ENCODE assay signal across 2 cellular contexts in the genomic region with DNA sequence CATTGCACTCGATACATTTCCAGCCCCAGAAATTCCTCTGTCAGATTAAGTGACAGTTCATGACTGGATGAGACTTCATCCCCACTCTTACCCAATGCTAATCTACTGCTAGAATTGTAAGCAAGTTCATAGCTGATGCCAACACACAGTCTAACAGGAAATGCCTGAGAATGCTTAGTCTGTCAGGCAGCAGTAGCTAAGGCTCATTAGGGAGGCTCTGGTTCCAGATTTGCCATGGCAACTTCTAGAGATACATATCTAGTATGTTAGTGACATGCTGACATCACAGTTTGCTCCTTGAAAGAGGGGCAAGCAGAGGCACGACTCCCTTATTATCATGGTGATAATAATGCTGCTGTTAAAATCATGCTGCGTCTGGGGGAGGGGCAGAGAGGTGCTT.
TF ChIP-seq lines count a peak whose summit lies in the region.

No MANE protein-coding gene starts in this region.

TF ChIP-seq in IMR-90, 13 proteins besides CTCF, POLR2A, EP300 and RAD21 (continued from another document):
- TF ChIP-seq, protein P1, sequence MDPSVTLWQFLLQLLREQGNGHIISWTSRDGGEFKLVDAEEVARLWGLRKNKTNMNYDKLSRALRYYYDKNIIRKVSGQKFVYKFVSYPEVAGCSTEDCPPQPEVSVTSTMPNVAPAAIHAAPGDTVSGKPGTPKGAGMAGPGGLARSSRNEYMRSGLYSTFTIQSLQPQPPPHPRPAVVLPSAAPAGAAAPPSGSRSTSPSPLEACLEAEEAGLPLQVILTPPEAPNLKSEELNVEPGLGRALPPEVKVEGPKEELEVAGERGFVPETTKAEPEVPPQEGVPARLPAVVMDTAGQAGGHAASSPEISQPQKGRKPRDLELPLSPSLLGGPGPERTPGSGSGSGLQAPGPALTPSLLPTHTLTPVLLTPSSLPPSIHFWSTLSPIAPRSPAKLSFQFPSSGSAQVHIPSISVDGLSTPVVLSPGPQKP (IDR thresholded peaks at IDR 0.05; ENCODE audit: borderline replicate concordance, low read depth, low read length): no peak
- no peak for TF ChIP-seq RCOR1 (IDR thresholded peaks at IDR 0.05; ENCODE audit: insufficient replicate concordance, low read length)
- no peak for TF ChIP-seq MXI1 (IDR thresholded peaks at IDR 0.05; ENCODE audit: borderline replicate concordance, low read depth, low read length)
- TF ChIP-seq CEBPB (IDR thresholded peaks at IDR 0.05; ENCODE audit: low read depth, low read length): peak; percentile 77
- no peak; the same call in 1 of the 2 replicates for TF ChIP-seq MAFK (IDR thresholded peaks at IDR 0.05; ENCODE audit: low read depth, low read length)
TF ChIP-seq in IMR-90: peak in this region for 1.

TF ChIP-seq in SK-N-SH treated with all-trans-retinoic acid at 6 μM for 48 hours, 23 proteins besides CTCF, POLR2A, EP300 and RAD21 (continued from another document):
- TF ChIP-seq, protein P2, sequence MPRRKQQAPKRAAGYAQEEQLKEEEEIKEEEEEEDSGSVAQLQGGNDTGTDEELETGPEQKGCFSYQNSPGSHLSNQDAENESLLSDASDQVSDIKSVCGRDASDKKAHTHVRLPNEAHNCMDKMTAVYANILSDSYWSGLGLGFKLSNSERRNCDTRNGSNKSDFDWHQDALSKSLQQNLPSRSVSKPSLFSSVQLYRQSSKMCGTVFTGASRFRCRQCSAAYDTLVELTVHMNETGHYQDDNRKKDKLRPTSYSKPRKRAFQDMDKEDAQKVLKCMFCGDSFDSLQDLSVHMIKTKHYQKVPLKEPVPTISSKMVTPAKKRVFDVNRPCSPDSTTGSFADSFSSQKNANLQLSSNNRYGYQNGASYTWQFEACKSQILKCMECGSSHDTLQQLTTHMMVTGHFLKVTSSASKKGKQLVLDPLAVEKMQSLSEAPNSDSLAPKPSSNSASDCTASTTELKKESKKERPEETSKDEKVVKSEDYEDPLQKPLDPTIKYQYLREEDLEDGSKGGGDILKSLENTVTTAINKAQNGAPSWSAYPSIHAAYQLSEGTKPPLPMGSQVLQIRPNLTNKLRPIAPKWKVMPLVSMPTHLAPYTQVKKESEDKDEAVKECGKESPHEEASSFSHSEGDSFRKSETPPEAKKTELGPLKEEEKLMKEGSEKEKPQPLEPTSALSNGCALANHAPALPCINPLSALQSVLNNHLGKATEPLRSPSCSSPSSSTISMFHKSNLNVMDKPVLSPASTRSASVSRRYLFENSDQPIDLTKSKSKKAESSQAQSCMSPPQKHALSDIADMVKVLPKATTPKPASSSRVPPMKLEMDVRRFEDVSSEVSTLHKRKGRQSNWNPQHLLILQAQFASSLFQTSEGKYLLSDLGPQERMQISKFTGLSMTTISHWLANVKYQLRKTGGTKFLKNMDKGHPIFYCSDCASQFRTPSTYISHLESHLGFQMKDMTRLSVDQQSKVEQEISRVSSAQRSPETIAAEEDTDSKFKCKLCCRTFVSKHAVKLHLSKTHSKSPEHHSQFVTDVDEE (CRISPR knock-in tag; IDR thresholded peaks at IDR 0.05): no peak
- TF ChIP-seq ZFP3 (CRISPR knock-in tag; IDR thresholded peaks at IDR 0.05) (no peak), ISL1 (CRISPR knock-in tag; IDR thresholded peaks at IDR 0.05) (0 out of 2 replicates have a peak, but pooled peaks have one; percentile 41), PPARA (CRISPR knock-in tag; IDR thresholded peaks at IDR 0.05; ENCODE audit: borderline replicate concordance) (no peak), SNAI2 (CRISPR knock-in tag; IDR thresholded peaks at IDR 0.05) (0 out of 2 replicates have a peak, but pooled peaks have one; percentile 69), ARNTL (CRISPR knock-in tag; IDR thresholded peaks at IDR 0.05; ENCODE audit: borderline replicate concordance, low read depth) (no peak), TOX (CRISPR knock-in tag; IDR thresholded peaks at IDR 0.05; ENCODE audit: borderline replicate concordance) (no peak), BACH2 (CRISPR knock-in tag; IDR thresholded peaks at IDR 0.05; ENCODE audit: borderline replicate concordance) (no peak), OSR1 (CRISPR knock-in tag; IDR thresholded peaks at IDR 0.05) (no peak)
- TF ChIP-seq, protein P3, sequence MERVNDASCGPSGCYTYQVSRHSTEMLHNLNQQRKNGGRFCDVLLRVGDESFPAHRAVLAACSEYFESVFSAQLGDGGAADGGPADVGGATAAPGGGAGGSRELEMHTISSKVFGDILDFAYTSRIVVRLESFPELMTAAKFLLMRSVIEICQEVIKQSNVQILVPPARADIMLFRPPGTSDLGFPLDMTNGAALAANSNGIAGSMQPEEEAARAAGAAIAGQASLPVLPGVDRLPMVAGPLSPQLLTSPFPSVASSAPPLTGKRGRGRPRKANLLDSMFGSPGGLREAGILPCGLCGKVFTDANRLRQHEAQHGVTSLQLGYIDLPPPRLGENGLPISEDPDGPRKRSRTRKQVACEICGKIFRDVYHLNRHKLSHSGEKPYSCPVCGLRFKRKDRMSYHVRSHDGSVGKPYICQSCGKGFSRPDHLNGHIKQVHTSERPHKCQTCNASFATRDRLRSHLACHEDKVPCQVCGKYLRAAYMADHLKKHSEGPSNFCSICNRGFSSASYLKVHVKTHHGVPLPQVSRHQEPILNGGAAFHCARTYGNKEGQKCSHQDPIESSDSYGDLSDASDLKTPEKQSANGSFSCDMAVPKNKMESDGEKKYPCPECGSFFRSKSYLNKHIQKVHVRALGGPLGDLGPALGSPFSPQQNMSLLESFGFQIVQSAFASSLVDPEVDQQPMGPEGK (CRISPR knock-in tag; IDR thresholded peaks at IDR 0.05; ENCODE audit: borderline replicate concordance): no peak
- TF ChIP-seq, protein P4, sequence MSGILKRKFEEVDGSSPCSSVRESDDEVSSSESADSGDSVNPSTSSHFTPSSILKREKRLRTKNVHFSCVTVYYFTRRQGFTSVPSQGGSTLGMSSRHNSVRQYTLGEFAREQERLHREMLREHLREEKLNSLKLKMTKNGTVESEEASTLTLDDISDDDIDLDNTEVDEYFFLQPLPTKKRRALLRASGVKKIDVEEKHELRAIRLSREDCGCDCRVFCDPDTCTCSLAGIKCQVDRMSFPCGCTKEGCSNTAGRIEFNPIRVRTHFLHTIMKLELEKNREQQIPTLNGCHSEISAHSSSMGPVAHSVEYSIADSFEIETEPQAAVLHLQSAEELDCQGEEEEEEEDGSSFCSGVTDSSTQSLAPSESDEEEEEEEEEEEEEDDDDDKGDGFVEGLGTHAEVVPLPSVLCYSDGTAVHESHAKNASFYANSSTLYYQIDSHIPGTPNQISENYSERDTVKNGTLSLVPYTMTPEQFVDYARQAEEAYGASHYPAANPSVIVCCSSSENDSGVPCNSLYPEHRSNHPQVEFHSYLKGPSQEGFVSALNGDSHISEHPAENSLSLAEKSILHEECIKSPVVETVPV (CRISPR knock-in tag; IDR thresholded peaks at IDR 0.05): no peak
- TF ChIP-seq, protein P5, sequence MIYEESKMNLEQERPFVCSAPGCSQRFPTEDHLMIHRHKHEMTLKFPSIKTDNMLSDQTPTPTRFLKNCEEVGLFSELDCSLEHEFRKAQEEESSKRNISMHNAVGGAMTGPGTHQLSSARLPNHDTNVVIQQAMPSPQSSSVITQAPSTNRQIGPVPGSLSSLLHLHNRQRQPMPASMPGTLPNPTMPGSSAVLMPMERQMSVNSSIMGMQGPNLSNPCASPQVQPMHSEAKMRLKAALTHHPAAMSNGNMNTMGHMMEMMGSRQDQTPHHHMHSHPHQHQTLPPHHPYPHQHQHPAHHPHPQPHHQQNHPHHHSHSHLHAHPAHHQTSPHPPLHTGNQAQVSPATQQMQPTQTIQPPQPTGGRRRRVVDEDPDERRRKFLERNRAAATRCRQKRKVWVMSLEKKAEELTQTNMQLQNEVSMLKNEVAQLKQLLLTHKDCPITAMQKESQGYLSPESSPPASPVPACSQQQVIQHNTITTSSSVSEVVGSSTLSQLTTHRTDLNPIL (CRISPR knock-in tag; IDR thresholded peaks at IDR 0.05; ENCODE audit: low read depth): no peak
- TF ChIP-seq, protein P6, sequence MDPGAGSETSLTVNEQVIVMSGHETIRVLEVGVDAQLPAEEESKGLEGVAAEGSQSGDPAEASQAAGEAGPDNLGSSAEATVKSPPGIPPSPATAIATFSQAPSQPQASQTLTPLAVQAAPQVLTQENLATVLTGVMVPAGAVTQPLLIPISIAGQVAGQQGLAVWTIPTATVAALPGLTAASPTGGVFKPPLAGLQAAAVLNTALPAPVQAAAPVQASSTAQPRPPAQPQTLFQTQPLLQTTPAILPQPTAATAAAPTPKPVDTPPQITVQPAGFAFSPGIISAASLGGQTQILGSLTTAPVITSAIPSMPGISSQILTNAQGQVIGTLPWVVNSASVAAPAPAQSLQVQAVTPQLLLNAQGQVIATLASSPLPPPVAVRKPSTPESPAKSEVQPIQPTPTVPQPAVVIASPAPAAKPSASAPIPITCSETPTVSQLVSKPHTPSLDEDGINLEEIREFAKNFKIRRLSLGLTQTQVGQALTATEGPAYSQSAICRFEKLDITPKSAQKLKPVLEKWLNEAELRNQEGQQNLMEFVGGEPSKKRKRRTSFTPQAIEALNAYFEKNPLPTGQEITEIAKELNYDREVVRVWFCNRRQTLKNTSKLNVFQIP (CRISPR knock-in tag; IDR thresholded peaks at IDR 0.05; ENCODE audit: borderline replicate concordance, low read depth): no peak
